In the genomic region with DNA sequence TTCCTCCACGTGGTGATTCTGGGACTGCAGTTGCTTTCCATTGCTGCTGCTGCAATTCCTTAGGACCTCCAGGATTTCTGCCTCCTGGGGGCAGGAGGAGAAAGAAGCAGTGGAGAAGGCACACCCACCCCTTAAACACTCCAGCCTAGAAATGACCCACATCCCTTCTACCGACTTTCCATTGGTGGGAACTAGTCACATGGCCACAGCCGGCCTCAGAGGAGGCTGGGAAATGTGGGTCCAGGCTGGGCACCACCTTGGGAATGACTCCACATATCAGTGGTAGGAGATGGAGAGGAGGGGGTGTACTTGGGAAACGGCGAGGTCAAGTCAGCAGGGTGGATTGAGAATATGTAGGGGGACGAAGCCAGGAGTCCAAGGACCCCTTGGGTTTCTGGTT, we compare ENCODE assay signal across 19 cellular contexts.
"Had no signal": no experiment of that assay in that cellular context is flagged by ENCODE, and none has a peak within 500 bp of the region (broad histone marks: within the 10 kb centered on the region; RNA-seq: fewer than 3 reads in every experiment).

No MANE protein-coding gene starts in this region.

- H3K27ac ChIP-seq: hepatocyte had no signal

- H3K4me3 ChIP-seq: hepatocyte, lower lobe of right lung had no signal

- H3K27me3 ChIP-seq: hepatocyte had no signal

- ATAC-seq: activated naive CD8-positive, alpha-beta T cell treated with anti-CD3 and anti-CD28 coated beads, Interleukin-2, amount 50 U/mL, for 24 hours; activated T-cell treated with anti-CD3 and anti-CD28 coated beads, Interleukin-2, amount 50 U/mL, for 4 hours; left colon; lower lobe of right lung had no signal

- DNase-seq: activated CD4-positive, alpha-beta memory T cell treated with anti-CD3 and anti-CD28 coated beads, Interleukin-2, amount 10 ng/mL, durations not matched to agents 7 days and 5 days; activated CD4-positive, alpha-beta T cell treated with anti-CD3 and anti-CD28 coated beads for 48 hours; activated CD4-positive, CD25-positive, alpha-beta regulatory T cell; activated naive CD4-positive, alpha-beta T cell treated with anti-CD3 and anti-CD28 coated beads, Interleukin-2, amount 10 ng/mL, durations not matched to agents 7 days and 5 days; activated naive CD8-positive, alpha-beta T cell treated with anti-CD3 and anti-CD28 coated beads, Interleukin-2, amount 50 U/mL, for 24 hours; activated T-cell treated with anti-CD3 and anti-CD28 coated beads, Interleukin-2, amount 50 U/mL, for 4 hours; anterior cingulate cortex; cerebellar nuclear complex; effector CD8-positive, alpha-beta T cell; foreskin fibroblast; left colon; lower lobe of right lung; occipital lobe; posterior cingulate gyrus; stimulated activated CD4-positive, alpha-beta T cell treated with anti-CD3 and anti-CD28 coated beads, Interleukin-2, amount 100 ng/mL, for 24 hours; T-helper 1 cell; T-helper 9 cell had no signal

- H3K79me2 ChIP-seq: hepatocyte had no signal

- H2AFZ ChIP-seq: hepatocyte had no signal

- H3K36me3 ChIP-seq: lower lobe of right lung had no signal

- H3K4me2 ChIP-seq: hepatocyte had no signal

- H3K9me3 ChIP-seq: lower lobe of right lung had no signal

- FAIRE-seq: urothelium cell line had no signal
